Comparison of ENCODE assay signal across 12 cellular contexts in the genomic region with DNA sequence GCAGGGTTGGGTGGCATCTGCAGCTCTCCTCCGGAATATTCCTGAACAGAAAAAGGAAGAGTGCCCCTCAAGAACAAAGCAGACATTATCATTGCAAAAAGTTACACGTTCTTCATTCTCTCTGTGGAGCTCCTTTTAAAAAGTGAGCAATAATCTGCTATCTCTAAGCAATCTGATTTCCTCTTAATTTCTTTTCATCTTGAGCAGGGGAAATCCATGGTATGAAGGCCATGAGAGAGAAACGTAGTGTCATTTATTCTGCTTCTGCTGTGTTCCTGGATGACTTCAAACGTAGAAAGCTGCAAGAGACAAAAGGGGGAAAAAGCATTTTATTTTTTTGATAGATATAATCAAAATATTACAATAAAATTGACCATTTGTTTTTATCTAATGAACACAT. TPM values are rescaled to one million over a fixed set of nuclear protein-coding genes. Genes with fewer than 3 reads are reported as not detected.
"Had no signal": no experiment of that assay in that cellular context is flagged by ENCODE, and none has a peak within 500 bp of the region (broad histone marks: within the 10 kb centered on the region; RNA-seq: fewer than 3 reads in every experiment).

No MANE protein-coding gene starts in this region.

- H3K4me1 ChIP-seq: HAP-1 had no signal

- FAIRE-seq: H1, H54 had no signal

- H3K4me2 ChIP-seq: GM23338 had no signal

- H3K9me3 Mint-ChIP-seq: GM23338, H9, HFFc6 had no signal

- ATAC-seq: GM23338, HCT116 had no signal

- H3K9me3 ChIP-seq: HAP-1 had no signal

- H3K27ac ChIP-seq: GM23248 had no signal

- H3K9ac ChIP-seq: GM23248 had no signal

- H3K36me3 ChIP-seq: HAP-1 had no signal

- H2AFZ ChIP-seq: GM23248, GM23338 had no signal

- H3K4me3 ChIP-seq: GM23248, GM23338, HAP-1 had no signal

- H3K4me3 Mint-ChIP-seq: GM23338, H9, HFFc6 had no signal

- H3K27ac Mint-ChIP-seq: GM23338, HFFc6 had no signal

- DNase-seq: GM23248, GOT3, H7, H9, HCEC 1CT, HFFc6 had no signal

RNA-seq across cellular contexts. Expression of gene SMIM21, which starts 16.9 kb away (rescaled TPM):
- total RNA-seq: GM23248, GM23338, H1, H4, H7, H9, HFFc6 had no signal
- polyA plus RNA-seq: GM23248, GM23338, H1 had no signal
